ENCODE assay signal across 8 cellular contexts in the genomic region with DNA sequence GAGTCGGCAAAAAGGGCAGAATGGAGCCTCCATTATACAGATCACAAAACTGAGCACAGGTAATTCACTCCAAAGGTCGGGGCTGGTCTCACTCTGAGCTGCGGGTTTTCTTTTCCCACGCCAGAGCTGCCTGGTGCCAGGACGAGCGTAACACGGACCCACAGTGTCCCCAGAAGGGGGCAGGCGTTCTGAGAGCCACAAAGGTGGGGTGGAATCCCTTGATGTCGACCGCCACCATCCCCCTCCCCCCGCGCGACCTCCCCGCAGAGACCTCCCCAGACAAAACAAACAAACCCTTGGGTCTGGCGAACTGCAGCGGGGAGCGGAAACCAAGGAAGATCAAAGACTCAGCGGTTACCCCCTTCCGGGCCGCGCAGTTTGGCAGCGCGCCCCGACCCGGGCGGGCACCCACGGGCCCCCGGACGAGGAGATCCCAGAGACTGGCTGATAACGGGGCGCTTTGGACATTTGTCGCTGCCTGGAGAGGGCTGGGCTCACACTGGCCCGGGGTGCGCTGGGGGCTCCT. TPM values are rescaled to one million over a fixed set of nuclear protein-coding genes. Genes with fewer than 3 reads are reported as not detected.
DNase-seq lines count a peak whose midpoint lies in the region; ATAC-seq lines count a peak whose summit lies in the region.

No MANE protein-coding gene starts in this region.

- ATAC-seq in GM19328 (IDR thresholded peaks at IDR 0.05; ENCODE audit: unreplicated experiment), result peak; percentile 27

- peak overlapping the region; percentile 89 for H3K4me3 Mint-ChIP-seq in activated CD4-positive, alpha-beta T cell treated with anti-CD3 and anti-CD28 coated beads, Interleukin-2, amount 10 ng/mL, durations not matched to agents 24 days and 14 days
- H3K4me3 Mint-ChIP-seq in dendritic cell treated with granulocyte-macrophage colony-stimulating factor and Interleukin-4, amounts not matched to agents 40 ng/mL and 50 ng/mL, for 4 days, result peak overlapping the region; percentile 73

- intact Hi-C loops in activated CD4-positive, alpha-beta T cell treated with anti-CD3 and anti-CD28 coated beads, Interleukin-2, amount 10 ng/mL, durations not matched to agents 24 days and 14 days (cut with micrococcal nuclease), result loop anchor here (10.0 kb wide), 2 partner anchors 117 to 257 kb away; no protein-coding TSS in a partner anchor
- intact Hi-C loops in dendritic cell treated with granulocyte-macrophage colony-stimulating factor and Interleukin-4, amounts not matched to agents 40 ng/mL and 50 ng/mL, for 4 days (cut with micrococcal nuclease), result loop anchor here (5.0 to 10.0 kb wide), 3 partner anchors 120 to 197 kb away; partner anchors contain the start of gene CYLD

- peaks cover 58% of the 10 kb centered on the region for H3K27me3 Mint-ChIP-seq in activated CD4-positive, alpha-beta T cell treated with anti-CD3 and anti-CD28 coated beads, Interleukin-2, amount 10 ng/mL, durations not matched to agents 24 days and 14 days
- H3K27me3 Mint-ChIP-seq in dendritic cell treated with granulocyte-macrophage colony-stimulating factor and Interleukin-4, amounts not matched to agents 40 ng/mL and 50 ng/mL, for 4 days, result peaks cover 75% of the 10 kb centered on the region

- no peaks in the 10 kb centered on the region for H3K36me3 ChIP-seq in ACC112 (ENCODE audit: insufficient read depth, low read length)

- H3K4me1 Mint-ChIP-seq in activated CD4-positive, alpha-beta T cell treated with anti-CD3 and anti-CD28 coated beads, Interleukin-2, amount 10 ng/mL, durations not matched to agents 24 days and 14 days, result peaks cover 8% of the 10 kb centered on the region
- H3K4me1 Mint-ChIP-seq in dendritic cell treated with granulocyte-macrophage colony-stimulating factor and Interleukin-4, amounts not matched to agents 40 ng/mL and 50 ng/mL, for 4 days (ENCODE audit: low read depth), result peaks cover 13% of the 10 kb centered on the region

- H3K27me3 ChIP-seq in ACC112 (ENCODE audit: insufficient read depth, low read length), result peaks cover 83% of the 10 kb centered on the region

- H3K9me3 Mint-ChIP-seq in activated CD4-positive, alpha-beta T cell treated with anti-CD3 and anti-CD28 coated beads, Interleukin-2, amount 10 ng/mL, durations not matched to agents 24 days and 14 days, result peaks cover 16% of the 10 kb centered on the region
- H3K9me3 Mint-ChIP-seq in dendritic cell treated with granulocyte-macrophage colony-stimulating factor and Interleukin-4, amounts not matched to agents 40 ng/mL and 50 ng/mL, for 4 days, result no peaks in the 10 kb centered on the region

- DNase-seq in NCI-H1105 (lab: John Stamatoyannopoulos, UW) (peak; percentile 37), midbrain (lab: John Stamatoyannopoulos, UW) (peak; percentile 24), cortex of kidney (lab: John Stamatoyannopoulos, UW) (no peak)
- peak; percentile 94 for DNase-seq in activated CD4-positive, alpha-beta T cell treated with anti-CD3 and anti-CD28 coated beads, Interleukin-2, amount 10 ng/mL, durations not matched to agents 24 days and 14 days
- peak; percentile 28 to 65 for DNase-seq in stimulated activated CD8-positive, alpha-beta memory T cell treated with anti-CD3 and anti-CD28 coated beads, Interleukin-4, amount 100 ng/mL, for 4 hours (ENCODE audit: low read depth in 2 of 2, low spot score in 1 of 2)

- H3K4me3 ChIP-seq in ACC112 (ENCODE audit: low read depth, low read length), result peak overlapping the region; percentile 72

- H3K4me1 ChIP-seq in ACC112 (ENCODE audit: control insufficient read depth, insufficient read depth, low read length, unreplicated experiment), result no peaks in the 10 kb centered on the region

- no peaks in the 10 kb centered on the region for H3K79me2 ChIP-seq in ACC112 (ENCODE audit: control insufficient read depth, insufficient read depth, low read length, unreplicated experiment)

- peak overlapping the region; percentile 64 for H3K27ac Mint-ChIP-seq in activated CD4-positive, alpha-beta T cell treated with anti-CD3 and anti-CD28 coated beads, Interleukin-2, amount 10 ng/mL, durations not matched to agents 24 days and 14 days
- H3K27ac Mint-ChIP-seq in dendritic cell treated with granulocyte-macrophage colony-stimulating factor and Interleukin-4, amounts not matched to agents 40 ng/mL and 50 ng/mL, for 4 days, result no peak overlapping the region

- no peak overlapping the region for H2AFZ ChIP-seq in ACC112 (ENCODE audit: low read length, unreplicated experiment)

- no peak overlapping the region for H3K27ac ChIP-seq in ACC112 (ENCODE audit: low read depth, low read length)

- peaks cover 4% of the 10 kb centered on the region for H3K36me3 Mint-ChIP-seq in activated CD4-positive, alpha-beta T cell treated with anti-CD3 and anti-CD28 coated beads, Interleukin-2, amount 10 ng/mL, durations not matched to agents 24 days and 14 days (ENCODE audit: low read depth)
- H3K36me3 Mint-ChIP-seq in dendritic cell treated with granulocyte-macrophage colony-stimulating factor and Interleukin-4, amounts not matched to agents 40 ng/mL and 50 ng/mL, for 4 days (ENCODE audit: low read depth), result no peaks in the 10 kb centered on the region

RNA-seq across cellular contexts. Expression of gene NKD1, which starts 0.8 kb away (rescaled TPM):
- 0.77 and 1.7 TPM in 2 replicates for total RNA-seq in activated CD4-positive, alpha-beta T cell treated with anti-CD3 and anti-CD28 coated beads, Interleukin-2, amount 10 ng/mL, durations not matched to agents 24 days and 14 days
